ENCODE assay signal across 1 cellular context in the genomic region with DNA sequence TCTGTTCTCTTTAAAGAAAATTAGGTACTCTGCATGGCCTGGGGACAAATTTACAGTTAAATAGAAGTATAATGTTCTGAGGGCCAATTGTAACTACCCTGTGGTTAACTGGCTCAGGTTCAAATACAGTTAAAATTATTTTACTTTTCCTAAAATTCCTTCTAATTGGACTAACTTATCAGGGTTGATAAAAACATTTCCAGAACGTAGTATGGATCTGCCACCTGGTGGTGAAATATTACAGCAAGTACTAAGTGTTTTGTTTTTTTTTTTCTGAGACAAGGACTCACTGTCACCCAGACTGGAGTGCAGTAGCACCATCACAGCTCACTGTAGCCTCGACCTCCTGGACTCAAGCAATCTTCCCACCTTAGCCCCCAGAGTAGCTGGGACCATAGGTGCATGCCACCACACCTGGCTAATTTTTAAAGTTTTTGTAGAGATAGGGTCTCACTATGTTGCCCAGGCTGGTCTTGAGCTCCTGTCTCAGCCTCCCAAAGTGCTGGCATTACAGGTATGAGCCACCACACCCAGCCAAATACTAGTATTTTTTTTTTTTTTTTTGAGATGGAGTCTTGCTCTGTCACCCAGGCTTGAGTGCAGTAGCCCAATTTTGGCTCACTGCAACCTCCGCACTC.
TF ChIP-seq lines count a peak whose summit lies in the region.

No MANE protein-coding gene starts in this region.

TF ChIP-seq in IMR-90, 13 proteins besides CTCF, POLR2A, EP300 and RAD21:
- TF ChIP-seq ELK1 (IDR thresholded peaks at IDR 0.05; ENCODE audit: borderline replicate concordance, low read depth, low read length), result no peak
- peak; percentile 98 for TF ChIP-seq SMC3 (IDR thresholded peaks at IDR 0.05; ENCODE audit: low read depth, low read length)
